15 cellular contexts compared by ENCODE assay signal in genomic region chr9:100689635-100690034, GRCh38.
A peak's percentile ranks its signal among the peaks of the same experiment; 100 is the strongest.
DNase-seq lines count a peak whose midpoint lies in the region; ATAC-seq and TF ChIP-seq lines count a peak whose summit lies in the region.
"Had no signal": no experiment of that assay in that cellular context is flagged by ENCODE, and none has a peak within 500 bp of the region (broad histone marks: within the 10 kb centered on the region; RNA-seq: fewer than 3 reads in every experiment).

No MANE protein-coding gene starts in this region.

- no peaks in the 10 kb centered on the region for H3K4me1 Mint-ChIP-seq in stimulated activated naive B cell treated with anti-CD40 and anti-IgM and Interleukin-4, amounts not matched to agents 10 μg/mL and 1 μg/mL and 100 μg/mL, for 72 hours
- H3K4me1 Mint-ChIP-seq in CD4-positive, alpha-beta memory T cell, result peaks cover 0 to 2% (median 0%) of the 10 kb centered on the region in 4 donors
- H3K4me1 Mint-ChIP-seq: activated CD4-positive, alpha-beta T cell treated with anti-CD3 and anti-CD28 coated beads, Interleukin-2, amount 10 ng/mL, durations not matched to agents 24 days and 14 days had no signal

- peak; percentile 19 to 21 for DNase-seq in activated T-cell treated with anti-CD3 and anti-CD28 coated beads, Interleukin-2, amount 50 U/mL, for 48 hours
- DNase-seq in activated T-cell treated with anti-CD3 and anti-CD28 coated beads for 4 hours, result no peak
- DNase-seq in Jurkat, Clone E6-1 (ENCODE audit: low read depth, low spot score), result peak; percentile 88
- DNase-seq in stimulated activated naive B cell treated with anti-CD40 and anti-IgM and Interleukin-4, amounts not matched to agents 10 μg/mL and 1 μg/mL and 100 μg/mL, for 72 hours, result no peak
- no peak for DNase-seq in CD4-positive, alpha-beta memory T cell
- no peak for DNase-seq in hepatocyte (ENCODE audit: low spot score)
- no peak for DNase-seq in right cardiac atrium
- DNase-seq: activated CD4-positive, alpha-beta T cell treated with anti-CD3 and anti-CD28 coated beads, Interleukin-2, amount 10 ng/mL, durations not matched to agents 24 days and 14 days; left ventricle myocardium superior; NCI-H2029; NCI-H82; SHP77 had no signal

- no peaks in the 10 kb centered on the region for H3K36me3 Mint-ChIP-seq in stimulated activated naive B cell treated with anti-CD40 and anti-IgM and Interleukin-4, amounts not matched to agents 10 μg/mL and 1 μg/mL and 100 μg/mL, for 72 hours
- no peaks in the 10 kb centered on the region for H3K36me3 Mint-ChIP-seq in CD4-positive, alpha-beta memory T cell

- H3K27me3 ChIP-seq in CD4-positive, alpha-beta memory T cell (ENCODE audit: insufficient read depth, low read length), result no peaks in the 10 kb centered on the region
- no peaks in the 10 kb centered on the region for H3K27me3 ChIP-seq in hepatocyte
- no peaks in the 10 kb centered on the region for H3K27me3 ChIP-seq in right cardiac atrium (ENCODE audit: control insufficient read depth, insufficient read depth)

- no peaks in the 10 kb centered on the region for H3K36me3 ChIP-seq in CD4-positive, alpha-beta memory T cell (ENCODE audit: insufficient read depth, low read length)
- no peaks in the 10 kb centered on the region for H3K36me3 ChIP-seq in hepatocyte (replicated peaks; ENCODE audit: insufficient read depth, low read depth)

- H3K4me2 ChIP-seq in hepatocyte, result no peak overlapping the region

- intact Hi-C loops in CD4-positive, alpha-beta memory T cell (cut with micrococcal nuclease), result no loop called here
- intact Hi-C loops in right cardiac atrium (cut with DNase I), result no loop called here

- no peaks in the 10 kb centered on the region for H3K79me2 ChIP-seq in hepatocyte

- peaks cover 14 to 18% of the 10 kb centered on the region in 2 donors for H3K27me3 Mint-ChIP-seq in stimulated activated naive B cell treated with anti-CD40 and anti-IgM and Interleukin-4, amounts not matched to agents 10 μg/mL and 1 μg/mL and 100 μg/mL, for 72 hours
- H3K27me3 Mint-ChIP-seq in CD4-positive, alpha-beta memory T cell, result peaks cover 6 to 7% of the 10 kb centered on the region in 2 donors
- H3K27me3 Mint-ChIP-seq: activated CD4-positive, alpha-beta T cell treated with anti-CD3 and anti-CD28 coated beads, Interleukin-2, amount 10 ng/mL, durations not matched to agents 24 days and 14 days; progenitor cell of endocrine pancreas had no signal

- CTCF ChIA-PET in CD4-positive, alpha-beta memory T cell (lab: Charles Lee; ENCODE audit: partially characterized antibody), result no interaction called here

- no peaks in the 10 kb centered on the region for H3K9me2 ChIP-seq in hepatocyte (replicated peaks; ENCODE audit: insufficient read depth)

- 86% methylated on average over 3 of the region's 3 CpGs for WGBS in hepatocyte (ENCODE audit: low lambda C conversion rate, missing lambda C conversion rate)
- 77% methylated on average over 3 of the region's 3 CpGs for WGBS in right cardiac atrium

- no peak overlapping the region for H2AFZ ChIP-seq in hepatocyte

- TF ChIP-seq CTCF in hepatocyte (IDR thresholded peaks at IDR 0.05; ENCODE audit: poor library complexity), result no peak

- POLR2A ChIA-PET in CD4-positive, alpha-beta memory T cell (lab: Charles Lee; ENCODE audit: partially characterized antibody), result no interaction called here

- peaks cover 0 to 3% of the 10 kb centered on the region in 2 donors for H3K9me3 Mint-ChIP-seq in stimulated activated naive B cell treated with anti-CD40 and anti-IgM and Interleukin-4, amounts not matched to agents 10 μg/mL and 1 μg/mL and 100 μg/mL, for 72 hours
- peaks cover 0 to 2% (median 0%) of the 10 kb centered on the region in 8 donors for H3K9me3 Mint-ChIP-seq in CD4-positive, alpha-beta memory T cell
- H3K9me3 Mint-ChIP-seq: activated CD4-positive, alpha-beta T cell treated with anti-CD3 and anti-CD28 coated beads, Interleukin-2, amount 10 ng/mL, durations not matched to agents 24 days and 14 days; activated T-helper 2 cell treated with anti-CD3 and anti-CD28 coated beads, Interferon-gamma antibody, Interleukin-2, Interleukin-4, amounts not matched to agents 10 μg/mL and 5 μg/mL and 100 μg/mL, durations not matched to agents 14 hours and 24 hours and 36 hours had no signal

- H3K27ac Mint-ChIP-seq in stimulated activated naive B cell treated with anti-CD40 and anti-IgM and Interleukin-4, amounts not matched to agents 10 μg/mL and 1 μg/mL and 100 μg/mL, for 72 hours, result no peak overlapping the region
- H3K27ac Mint-ChIP-seq in CD4-positive, alpha-beta memory T cell, result no peak overlapping the region
- H3K27ac Mint-ChIP-seq: activated CD4-positive, alpha-beta T cell treated with anti-CD3 and anti-CD28 coated beads, Interleukin-2, amount 10 ng/mL, durations not matched to agents 24 days and 14 days; activated T-helper 2 cell treated with anti-CD3 and anti-CD28 coated beads, Interferon-gamma antibody, Interleukin-2, Interleukin-4, amounts not matched to agents 10 μg/mL and 5 μg/mL and 100 μg/mL, durations not matched to agents 14 hours and 24 hours and 36 hours; progenitor cell of endocrine pancreas had no signal

- no peaks in the 10 kb centered on the region for H3K9me3 ChIP-seq in CD4-positive, alpha-beta memory T cell (ENCODE audit: control insufficient read depth in 1 of 2, low read length in 2 of 2)
- H3K9me3 ChIP-seq in hepatocyte (ENCODE audit: low read depth) (no peaks in the 10 kb centered on the region), right cardiac atrium (ENCODE audit: control insufficient read depth, low read length) (no peaks in the 10 kb centered on the region)

- no peak overlapping the region for H3K4me3 Mint-ChIP-seq in stimulated activated naive B cell treated with anti-CD40 and anti-IgM and Interleukin-4, amounts not matched to agents 10 μg/mL and 1 μg/mL and 100 μg/mL, for 72 hours
- no peak overlapping the region for H3K4me3 Mint-ChIP-seq in CD4-positive, alpha-beta memory T cell
- H3K4me3 Mint-ChIP-seq: activated CD4-positive, alpha-beta T cell treated with anti-CD3 and anti-CD28 coated beads, Interleukin-2, amount 10 ng/mL, durations not matched to agents 24 days and 14 days had no signal

- H3K4me1 ChIP-seq in CD4-positive, alpha-beta memory T cell (ENCODE audit: insufficient read depth, low read length), result no peaks in the 10 kb centered on the region
- H3K4me1 ChIP-seq in hepatocyte (ENCODE audit: insufficient read depth), result no peaks in the 10 kb centered on the region
- H3K4me1 ChIP-seq in right cardiac atrium (ENCODE audit: control insufficient read depth, insufficient read depth, low read length), result no peaks in the 10 kb centered on the region

- H4K20me1 ChIP-seq in hepatocyte (ENCODE audit: insufficient read depth, poor library complexity, severe bottlenecking), result no peaks in the 10 kb centered on the region

- no peak overlapping the region for H3K4me3 ChIP-seq in Jurkat, Clone E6-1 (ENCODE audit: low read length)
- H3K4me3 ChIP-seq in CD4-positive, alpha-beta memory T cell (ENCODE audit: low read length in 2 of 2), result no peak overlapping the region
- H3K4me3 ChIP-seq in hepatocyte (no peak overlapping the region), right cardiac atrium (ENCODE audit: low read length) (no peak overlapping the region)

- ATAC-seq in HG02870 (IDR thresholded peaks at IDR 0.05; ENCODE audit: unreplicated experiment) (peak; percentile 92), right cardiac atrium (no peak)
- peak; percentile 68 to 82 for ATAC-seq in stimulated activated naive B cell treated with anti-CD40 and anti-IgM and Interleukin-4, amounts not matched to agents 10 μg/mL and 1 μg/mL and 100 μg/mL, for 72 hours (replicated peaks)
- ATAC-seq: left ventricle myocardium superior had no signal

- H3K27ac ChIP-seq in CD4-positive, alpha-beta memory T cell (ENCODE audit: low read depth, low read length), result no peak overlapping the region
- H3K27ac ChIP-seq in hepatocyte (no peak overlapping the region), right cardiac atrium (ENCODE audit: low read length) (no peak overlapping the region)

Comparison
In these comparisons a context has a peak if more than half of its experiments do, and no peak if none do; other contexts are left out.
1. DNase-seq: peak in activated T-cell treated with anti-CD3 and anti-CD28 coated beads, Interleukin-2, amount 50 U/mL, for 48 hours (2 of 2) and Jurkat, Clone E6-1 (single experiment); none in activated T-cell treated with anti-CD3 and anti-CD28 coated beads for 4 hours (single experiment), stimulated activated naive B cell treated with anti-CD40 and anti-IgM and Interleukin-4, amounts not matched to agents 10 μg/mL and 1 μg/mL and 100 μg/mL, for 72 hours (single experiment), CD4-positive, alpha-beta memory T cell (0 of 5), hepatocyte (single experiment) and right cardiac atrium (0 of 3).
2. ATAC-seq: peak in HG02870 (single experiment) and stimulated activated naive B cell treated with anti-CD40 and anti-IgM and Interleukin-4, amounts not matched to agents 10 μg/mL and 1 μg/mL and 100 μg/mL, for 72 hours (2 of 2); none in right cardiac atrium (0 of 2).